Comparison of ENCODE assay signal across 21 cellular contexts in the genomic region with DNA sequence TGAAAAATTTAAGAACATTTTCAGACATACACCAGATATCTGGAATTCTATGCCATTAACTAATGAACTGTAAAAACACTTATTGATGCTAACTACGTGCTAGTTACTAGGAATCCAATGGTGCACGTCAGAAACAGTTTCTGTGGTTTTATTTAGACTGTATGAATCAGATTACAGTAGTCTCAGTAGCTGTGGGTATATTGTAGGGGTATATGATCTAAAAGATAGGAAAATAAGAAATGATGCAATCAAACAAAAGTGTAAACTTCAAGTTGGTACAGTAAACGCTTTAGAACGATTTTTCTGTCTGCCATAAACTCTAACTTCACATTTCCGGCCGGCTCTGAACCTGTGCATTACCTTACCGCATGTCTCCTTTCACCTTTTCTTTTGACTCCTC. TPM values are rescaled to one million over a fixed set of nuclear protein-coding genes. Genes with fewer than 3 reads are reported as not detected.
A peak's percentile ranks its signal among the peaks of the same experiment; 100 is the strongest.
DNase-seq lines count a peak whose midpoint lies in the region; ATAC-seq, FAIRE-seq and TF ChIP-seq lines count a peak whose summit lies in the region.
"Had no signal": no experiment of that assay in that cellular context is flagged by ENCODE, and none has a peak within 500 bp of the region (broad histone marks: within the 10 kb centered on the region; RNA-seq: fewer than 3 reads in every experiment).

No MANE protein-coding gene starts in this region.

- no peak for FAIRE-seq in GM12892 (lab: Jason Lieb, UNC)

- intact Hi-C loops in stomach (cut with DNase I; ENCODE audit: low total_unique reads): no loop called here
- intact Hi-C loops in Calu3 (cut with micrococcal nuclease; ENCODE audit: unreplicated experiment): no loop called here

- H3K36me3 ChIP-seq in gastroesophageal sphincter (peaks cover 0 to 22% of the 10 kb centered on the region in 2 donors), stomach (peaks cover 0 to 4% (median 0%) of the 10 kb centered on the region in 4 donors)
- H3K36me3 ChIP-seq: neural progenitor cell had no signal

- CTCF ChIA-PET in Calu3 (lab: Charles Lee): no interaction called here

- no peaks in the 10 kb centered on the region for H3K27me3 Mint-ChIP-seq in Calu3 (ENCODE audit: unreplicated experiment)

- H3K4me3 Mint-ChIP-seq in Calu3 (ENCODE audit: low read depth, unreplicated experiment): no peak overlapping the region
- H3K4me3 Mint-ChIP-seq: activated CD4-positive, alpha-beta memory T cell treated with anti-CD3 and anti-CD28 coated beads, Interleukin-2, amount 10 ng/mL, durations not matched to agents 7 days and 5 days; immature natural killer cell; neural progenitor cell had no signal

- H3K9me3 ChIP-seq in gastroesophageal sphincter: no peaks in the 10 kb centered on the region
- H3K9me3 ChIP-seq in stomach: peaks cover 0 to 4% (median 0%) of the 10 kb centered on the region in 4 donors

- peak overlapping the region; percentile 58 to 60 for H3K4me3 ChIP-seq in gastroesophageal sphincter
- H3K4me3 ChIP-seq in stomach: peak overlapping the region; percentile 43 to 51 (median 49)
- H3K4me3 ChIP-seq: hepatocyte, neural progenitor cell had no signal

- H3K36me3 Mint-ChIP-seq in Calu3 (ENCODE audit: insufficient read depth, unreplicated experiment): no peaks in the 10 kb centered on the region
- H3K36me3 Mint-ChIP-seq: neural progenitor cell, WTC11 had no signal

- TF ChIP-seq CTCF in gastroesophageal sphincter (IDR thresholded peaks at IDR 0.05) (no peak), stomach (IDR thresholded peaks at IDR 0.05) (no peak), Calu3 (IDR thresholded peaks at IDR 0.05; ENCODE audit: unreplicated experiment) (no peak)

- no TSS peak for BruUV-seq in Calu3 (replicated peaks; lab: Mats Ljungman, UMichigan)

- TF ChIP-seq POLR2A in gastroesophageal sphincter (IDR thresholded peaks at IDR 0.05) (no peak), stomach (IDR thresholded peaks at IDR 0.05) (no peak), GM12892 (IDR thresholded peaks at IDR 0.05; ENCODE audit: low read depth, low read length) (no peak)

- H3K27ac Mint-ChIP-seq in Calu3 (ENCODE audit: unreplicated experiment): no peak overlapping the region
- H3K27ac Mint-ChIP-seq: activated CD4-positive, alpha-beta memory T cell treated with anti-CD3 and anti-CD28 coated beads, Interleukin-2, amount 10 ng/mL, durations not matched to agents 7 days and 5 days; immature natural killer cell; neural progenitor cell; WTC11 had no signal

- no peaks in the 10 kb centered on the region for H3K4me1 Mint-ChIP-seq in Calu3 (ENCODE audit: low read depth, unreplicated experiment)

- TF ChIP-seq EP300 in gastroesophageal sphincter (IDR thresholded peaks at IDR 0.05) (no peak), stomach (IDR thresholded peaks at IDR 0.05) (no peak)

- H3K9me3 Mint-ChIP-seq in Calu3 (ENCODE audit: low read depth, unreplicated experiment): no peaks in the 10 kb centered on the region
- H3K9me3 Mint-ChIP-seq: activated CD4-positive, alpha-beta memory T cell treated with anti-CD3 and anti-CD28 coated beads, Interleukin-2, amount 10 ng/mL, durations not matched to agents 7 days and 5 days; WTC11 had no signal

- H3K27ac ChIP-seq in gastroesophageal sphincter: peak overlapping the region; percentile 82 to 90 (median 88)
- H3K27ac ChIP-seq in stomach: peak overlapping the region in 2 of 5 donors; percentile 29 to 88
- H3K27ac ChIP-seq: 22Rv1, hepatocyte, neural progenitor cell had no signal

- peak; percentile 36 to 63 for ATAC-seq in activated CD4-positive, CD25-positive, alpha-beta regulatory T cell treated with anti-CD3 and anti-CD28 coated beads, Interleukin-2, amount 50 U/mL, for 24 hours
- no peak for ATAC-seq in gastroesophageal sphincter

- 49 to 52% methylated on average over 7 of the region's 7 CpGs for WGBS in gastroesophageal sphincter (ENCODE audit: low coverage in 1 of 2), 2 donors
- WGBS in stomach, 5 donors: 55 to 80% (median 79%) methylated on average over 7 of the region's 7 CpGs

- no peak for DNase-seq in activated CD4-positive, CD25-positive, alpha-beta regulatory T cell treated with anti-CD3 and anti-CD28 coated beads, Interleukin-2, amount 50 U/mL, for 72 hours
- peak; percentile 56 for DNase-seq in NCI-H460 (ENCODE audit: extremely low read depth, low read depth)
- no peak for DNase-seq in stomach
- no peak for DNase-seq in Calu3
- DNase-seq in LoVo (ENCODE audit: low spot score): no peak
- no peak for DNase-seq in GM12892 (ENCODE audit: insufficient read length)
- DNase-seq: activated CD4-positive, alpha-beta memory T cell treated with anti-CD3 and anti-CD28 coated beads, Interleukin-2, amount 10 ng/mL, durations not matched to agents 7 days and 5 days; activated gamma-delta T cell treated with Interleukin-2 at 50 U/mL for 16 hours; AML-193; dermis blood vessel endothelial cell; DND-41; immature natural killer cell; Karpas-422; NCI-H1694 treated with DMSO at 0.1 percent for 48 hours had no signal

- H3K27me3 ChIP-seq in gastroesophageal sphincter: no peaks in the 10 kb centered on the region
- H3K27me3 ChIP-seq in stomach: peaks cover 0 to 41% (median 23%) of the 10 kb centered on the region in 3 donors

- H3K4me1 ChIP-seq in gastroesophageal sphincter (peaks cover 0 to 36% (median 0%) of the 10 kb centered on the region in 3 donors), stomach (peaks cover 0 to 18% (median 8%) of the 10 kb centered on the region in 4 donors)
- H3K4me1 ChIP-seq: neural progenitor cell had no signal

RNA-seq across cellular contexts. Expression of gene ABCC9, which starts 2.3 kb away (rescaled TPM):
- total RNA-seq in NCI-H460 (2014; rRNA removed; shearing (Covaris generic)): 42.3 and 49.2 TPM in 2 replicates
- polyA plus RNA-seq in NCI-H460 (2014; cell fraction: nucleus; rRNA removed): 14.6 and 15.9 TPM in 2 replicates
- total RNA-seq in gastroesophageal sphincter (100 to 1,000 TPM in 1 of 4 donors, 10 to 100 TPM in 3; 61.8 to 105 (median 73.7) TPM), stomach (10 to 100 TPM in 4 of 5 donors, 1 to 10 TPM in 1; 1.2 to 60.1 (median 39.3) TPM), Calu3 (2022) (0.05 TPM in 1 of 2 replicates, not detected in the other)
- polyA plus RNA-seq in stomach: 1 to 10 TPM; 1.4 to 4.3 (median 3.4) TPM
- polyA plus RNA-seq in GM12892 (2012; ENCODE audit: missing spikeins): not detected
- total RNA-seq: activated CD4-positive, alpha-beta memory T cell treated with anti-CD3 and anti-CD28 coated beads, Interleukin-2, amount 10 ng/mL, durations not matched to agents 7 days and 5 days; pulmonary artery endothelial cell had no signal
- polyA plus RNA-seq: immature natural killer cell had no signal
